In the genomic region with DNA sequence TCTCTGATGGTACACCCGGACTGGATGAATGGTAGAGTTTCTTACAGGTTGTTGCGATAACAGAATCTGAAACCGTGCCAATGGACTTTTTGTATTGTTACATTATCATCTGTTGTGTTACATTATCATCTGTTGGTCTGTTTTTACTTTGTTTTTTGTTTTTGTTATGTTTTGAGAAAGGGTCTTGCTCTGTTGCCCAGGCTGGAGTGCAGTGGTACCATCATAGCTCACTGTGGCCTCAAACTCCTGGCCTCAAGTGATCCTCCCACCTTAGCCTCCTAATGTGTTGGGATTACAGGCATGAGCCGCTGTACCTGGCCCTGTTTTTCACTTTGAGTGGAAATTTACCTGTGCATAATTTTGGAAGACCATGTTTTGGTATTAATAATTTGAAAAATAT, we compare ENCODE assay signal across 3 cellular contexts.
TF ChIP-seq lines count a peak whose summit lies in the region.

No MANE protein-coding gene starts in this region.

TF ChIP-seq in HEK293, 187 proteins besides CTCF, POLR2A, EP300 and RAD21:
- TF ChIP-seq SP7 (tag by site-specific recombination; IDR thresholded peaks at IDR 0.05) = no peak
- no peak for TF ChIP-seq ZBTB48 (tag by site-specific recombination; IDR thresholded peaks at IDR 0.05)
- TF ChIP-seq ZNF121 (tag by site-specific recombination; IDR thresholded peaks at IDR 0.05) = peak; percentile 60; the same call in 1 of the 2 replicates

TF ChIP-seq in WTC11, 78 proteins besides CTCF, POLR2A, EP300 and RAD21:
- 0 out of 2 replicates have a peak, but pooled peaks have one; percentile 5 for TF ChIP-seq ZNF121 (CRISPR knock-in tag; IDR thresholded peaks at IDR 0.05)
- no peak for TF ChIP-seq ESRRA (CRISPR knock-in tag; IDR thresholded peaks at IDR 0.05; ENCODE audit: borderline replicate concordance)

TF ChIP-seq in K562, 482 proteins besides CTCF, POLR2A, EP300 and RAD21:
- TF ChIP-seq ZNF121 (CRISPR knock-in tag; conservative IDR thresholded peaks at IDR 0.05) (peak; percentile 75), SRSF7 (optimal IDR thresholded peaks at IDR 0.05; ENCODE audit: low read depth, low read length) (no peak)
